In genomic region chr3:32780735-32781210, GRCh38 we compare ENCODE assay signal across 8 cellular contexts. TPM values are rescaled to one million over a fixed set of nuclear protein-coding genes. Genes with fewer than 3 reads are reported as not detected.
DNase-seq lines count a peak whose midpoint lies in the region; ATAC-seq and TF ChIP-seq lines count a peak whose summit lies in the region.

No MANE protein-coding gene starts in this region.

- peak overlapping the region; percentile 81 for H4K5ac ChIP-seq in mesendoderm (ENCODE audit: low read length)

- no peak for TF ChIP-seq CTCF in CD4-positive, alpha-beta T cell (IDR thresholded peaks at IDR 0.05)
- TF ChIP-seq CTCF in endodermal cell (conservative IDR thresholded peaks at IDR 0.05): peak; percentile 36
- TF ChIP-seq CTCF in type B pancreatic cell (conservative IDR thresholded peaks at IDR 0.05): no peak

- H3K56ac ChIP-seq in mesendoderm (ENCODE audit: low read length): peak overlapping the region; percentile 99

- H3K4ac ChIP-seq in mesendoderm (ENCODE audit: low read depth, low read length): peak overlapping the region; percentile 92

- peaks cover 3% of the 10 kb centered on the region for H3K36me3 ChIP-seq in endodermal cell (ENCODE audit: control insufficient read depth, insufficient read depth, low read length)
- H3K36me3 ChIP-seq in mesendoderm (ENCODE audit: control insufficient read depth, insufficient read depth, low read length): no peaks in the 10 kb centered on the region

- no peak overlapping the region for H2BK15ac ChIP-seq in mesendoderm (replicated peaks; ENCODE audit: low read depth)

- no peaks in the 10 kb centered on the region for H3K9me3 ChIP-seq in CD4-positive, alpha-beta T cell (ENCODE audit: control insufficient read depth, low read length)
- no peaks in the 10 kb centered on the region for H3K9me3 ChIP-seq in endodermal cell (ENCODE audit: control insufficient read depth, low read length)

- no peak overlapping the region for H3K27ac ChIP-seq in CD4-positive, alpha-beta T cell (ENCODE audit: low read depth, low read length)
- H3K27ac ChIP-seq in endodermal cell (ENCODE audit: low read depth, low read length) (peak overlapping the region; percentile 95), mesendoderm (ENCODE audit: low read depth, low read length) (peak overlapping the region; percentile 61)

- H2BK120ac ChIP-seq in mesendoderm (ENCODE audit: low read depth, low read length): peak overlapping the region; percentile 46

- H3K4me3 Mint-ChIP-seq in CD4-positive, alpha-beta T cell: peak overlapping the region; percentile 92
- H3K4me3 Mint-ChIP-seq in endodermal cell (peak overlapping the region; percentile 72), type B pancreatic cell (peak overlapping the region; percentile 96)

- POLR2A ChIA-PET in CD4-positive, alpha-beta T cell (lab: Charles Lee): no interaction called here

- peak overlapping the region; percentile 91 for H3K9ac ChIP-seq in endodermal cell (ENCODE audit: extremely low read depth, low read length, poor library complexity, severe bottlenecking)
- peak overlapping the region; percentile 92 for H3K9ac ChIP-seq in mesendoderm (ENCODE audit: low read length)

- H3K27ac Mint-ChIP-seq in CD4-positive, alpha-beta T cell: no peak overlapping the region
- H3K27ac Mint-ChIP-seq in endodermal cell: peak overlapping the region; percentile 98
- peak overlapping the region; percentile 97 for H3K27ac Mint-ChIP-seq in type B pancreatic cell

- H3K27me3 Mint-ChIP-seq in CD4-positive, alpha-beta T cell: peaks cover 4% of the 10 kb centered on the region
- H3K27me3 Mint-ChIP-seq in endodermal cell (ENCODE audit: insufficient read depth): no peaks in the 10 kb centered on the region
- H3K27me3 Mint-ChIP-seq in type B pancreatic cell: peaks cover 6% of the 10 kb centered on the region

- peaks cover 4% of the 10 kb centered on the region for H3K4me1 Mint-ChIP-seq in CD4-positive, alpha-beta T cell (ENCODE audit: low read depth)
- peaks cover 29% of the 10 kb centered on the region for H3K4me1 Mint-ChIP-seq in endodermal cell
- peaks cover 6% of the 10 kb centered on the region for H3K4me1 Mint-ChIP-seq in type B pancreatic cell (ENCODE audit: unreplicated experiment)

- peaks cover 13% of the 10 kb centered on the region for H3K4me1 ChIP-seq in endodermal cell (ENCODE audit: control insufficient read depth, insufficient read depth, low read length)
- H3K4me1 ChIP-seq in mesendoderm (ENCODE audit: control insufficient read depth, low read depth, low read length): peaks cover 8% of the 10 kb centered on the region

- H3K9me3 Mint-ChIP-seq in CD4-positive, alpha-beta T cell: no peaks in the 10 kb centered on the region
- H3K9me3 Mint-ChIP-seq in endodermal cell (no peaks in the 10 kb centered on the region), type B pancreatic cell (no peaks in the 10 kb centered on the region)

- H2BK5ac ChIP-seq in mesendoderm (ENCODE audit: low read length): peak overlapping the region; percentile 99

- H3K23ac ChIP-seq in mesendoderm (ENCODE audit: low read length): peak overlapping the region; percentile 94

- ATAC-seq in CD4-positive, alpha-beta T cell (ENCODE audit: poor library complexity): no peak
- ATAC-seq in GM19035 (IDR thresholded peaks at IDR 0.05; ENCODE audit: unreplicated experiment) (peak; percentile 40), HG03280 (IDR thresholded peaks at IDR 0.05; ENCODE audit: unreplicated experiment) (peak; percentile 39)

- no peaks in the 10 kb centered on the region for H3K79me2 ChIP-seq in mesendoderm (ENCODE audit: control insufficient read depth, insufficient read depth, low read length)

- DNase-seq in CD4-positive, alpha-beta T cell: peak in 2 of 10 experiments; percentile 0 to 2
- DNase-seq in SK-MEL-5 (ENCODE audit: low read depth, low spot score): peak; percentile 36
- DNase-seq in endodermal cell: peak; percentile 99
- peak; percentile 99 for DNase-seq in mesendoderm
- peak; percentile 87 for DNase-seq in type B pancreatic cell (ENCODE audit: extremely low spot score, unreplicated experiment)
- DNase-seq in COR-L47 (lab: John Stamatoyannopoulos, UW): no peak

- in situ Hi-C loops in SK-MEL-5 (cut with HindIII; ENCODE audit: low pct_unique_long_range_greater_than_20kb, low sequenced_read_pairs): no loop called here

- peaks cover 6% of the 10 kb centered on the region for H3K36me3 Mint-ChIP-seq in CD4-positive, alpha-beta T cell (ENCODE audit: low read depth)
- H3K36me3 Mint-ChIP-seq in endodermal cell (ENCODE audit: low read depth): peaks cover 5% of the 10 kb centered on the region
- H3K36me3 Mint-ChIP-seq in type B pancreatic cell: peaks cover 11% of the 10 kb centered on the region

- no peaks in the 10 kb centered on the region for H3K79me1 ChIP-seq in mesendoderm (ENCODE audit: low read length)

- no peaks in the 10 kb centered on the region for H3K27me3 ChIP-seq in CD4-positive, alpha-beta T cell (ENCODE audit: control insufficient read depth, insufficient read depth, low read length)
- H3K27me3 ChIP-seq in endodermal cell (ENCODE audit: control insufficient read depth, insufficient read depth, low read length, poor library complexity, severe bottlenecking): no peaks in the 10 kb centered on the region
- H3K27me3 ChIP-seq in mesendoderm (ENCODE audit: insufficient read depth, low read length, poor library complexity): no peaks in the 10 kb centered on the region

- H3K4me3 ChIP-seq in endodermal cell (ENCODE audit: low read length) (peak overlapping the region; percentile 90), mesendoderm (ENCODE audit: low read length) (peak overlapping the region; percentile 38)

- no peak overlapping the region for H2AK5ac ChIP-seq in mesendoderm (ENCODE audit: low read length)

- H3K4me2 ChIP-seq in mesendoderm (ENCODE audit: low read length): peak overlapping the region; percentile 100

- CTCF ChIA-PET in CD4-positive, alpha-beta T cell (lab: Charles Lee): no interaction called here

- 0 to 3% methylated on average over 20 to 36 of the region's 36 CpGs for WGBS in endodermal cell (ENCODE audit: insufficient coverage in 1 of 2, insufficient read length in 1 of 2), 2 experiments
- WGBS in mesendoderm (ENCODE audit: extremely low coverage, insufficient coverage, low lambda C conversion rate): no CpG with 5 or more reads among the region's 36 CpGs

- peak overlapping the region; percentile 68 for H3K18ac ChIP-seq in mesendoderm (ENCODE audit: low read length)

- intact Hi-C loops in CD4-positive, alpha-beta T cell (cut with DNase I, micrococcal nuclease): loop anchor here (2.0 to 5.0 kb wide), 2 partner anchors 268 to 270 kb away; no protein-coding TSS in a partner anchor

- H4K8ac ChIP-seq in mesendoderm (ENCODE audit: low read depth, low read length): no peak overlapping the region

RNA-seq across cellular contexts. Expression of gene TRIM71, which starts 37.0 kb away (rescaled TPM):
- under 1 TPM in 1 of 2 experiments, not detected in 1; 0.03 TPM for total RNA-seq in CD4-positive, alpha-beta T cell
- 0.03 TPM in 2 replicates for total RNA-seq in SK-MEL-5 (2014; rRNA removed; shearing (Covaris generic))
- 0.01 and 0.02 TPM in 2 replicates for polyA plus RNA-seq in SK-MEL-5 (2015; cell fraction: cytosol; rRNA removed)
- polyA plus RNA-seq in SK-MEL-5 (2015; cell fraction: nucleus; rRNA removed): 0.04 TPM in 1 of 2 replicates, not detected in the other
- total RNA-seq in endodermal cell: 100 to 1,000 TPM; 154 to 169 TPM
- polyA plus RNA-seq in endodermal cell (2013, experiment 1 of 2): 25.8 TPM
- polyA plus RNA-seq in endodermal cell (2013, experiment 2 of 2): 26.8 TPM
- 53.0 TPM for polyA plus RNA-seq in mesendoderm (2013, experiment 1 of 2)
- polyA plus RNA-seq in mesendoderm (2013, experiment 2 of 2): 51.3 TPM
- total RNA-seq in type B pancreatic cell (ENCODE audit: low replicate concordance): 11.2 and 26.5 TPM in 2 replicates

Comparison
In these comparisons a context has a peak if more than half of its experiments do, and no peak if none do; other contexts are left out.
1. RNA of gene TRIM71, which starts 37.0 kb away (total RNA-seq): 154 to 169 TPM in endodermal cell and 11.2 to 26.5 TPM in type B pancreatic cell; 0.03 TPM in CD4-positive, alpha-beta T cell and 0.03 TPM in SK-MEL-5; every median in the first group is over 10 times any median in the second.
2. Peak in every context shown above with its lines, with median percentiles within 50 percentile points of each other: H3K4me3 Mint-ChIP-seq.